8 cellular contexts compared by ENCODE assay signal in the genomic region with DNA sequence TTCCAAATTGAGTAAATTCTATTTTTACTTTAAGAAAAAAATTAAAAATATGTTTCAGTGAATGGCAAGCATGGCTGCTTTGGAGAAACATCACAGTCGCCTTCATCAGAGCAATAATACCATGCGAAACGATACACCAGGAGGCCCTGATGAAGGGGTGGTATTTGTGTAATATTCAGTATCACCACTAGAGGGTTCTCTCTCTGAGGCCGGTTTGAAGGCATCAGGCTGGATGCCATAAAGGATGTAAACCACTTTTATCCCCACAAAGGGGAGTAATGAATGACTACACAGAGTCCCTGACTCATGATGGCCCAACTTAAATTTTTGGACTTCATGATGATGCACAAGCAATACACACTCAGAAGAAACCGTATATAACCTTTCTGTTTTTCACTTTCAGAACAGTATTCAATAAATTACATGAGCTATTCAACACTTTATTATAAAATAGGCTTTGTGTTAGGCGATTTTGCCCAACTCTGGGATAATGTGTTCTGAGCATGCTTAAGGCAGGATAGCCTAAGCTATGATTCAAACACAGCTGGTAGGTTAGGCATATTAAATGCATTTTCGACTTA.
DNase-seq lines count a peak whose midpoint lies in the region; ATAC-seq and TF ChIP-seq lines count a peak whose summit lies in the region.

No MANE protein-coding gene starts in this region.

- intact Hi-C loops in right cardiac atrium (cut with DNase I): loop anchor here in 1 of 4 donors (10.0 kb wide), 1 partner anchor 382 kb away; no protein-coding TSS in a partner anchor
- intact Hi-C loops in stomach (cut with DNase I; ENCODE audit: low total_unique reads): no loop called here
- intact Hi-C loops in lower leg skin (cut with DNase I; ENCODE audit: low total_unique reads): no loop called here

- H3K4me1 ChIP-seq in right cardiac atrium (ENCODE audit: control insufficient read depth, insufficient read depth, low read length) (peaks cover 2% of the 10 kb centered on the region), stomach (no peaks in the 10 kb centered on the region)

- no peaks in the 10 kb centered on the region for H3K9me3 Mint-ChIP-seq in activated CD8-positive, alpha-beta T cell treated with anti-CD3 and anti-CD28 coated beads, Interleukin-2, amount 10 ng/mL, durations not matched to agents 7 days and 5 days (ENCODE audit: insufficient read depth)

- H3K4me3 ChIP-seq in right cardiac atrium (ENCODE audit: low read length) (no peak overlapping the region), stomach (no peak overlapping the region), lower leg skin (ENCODE audit: low read depth, poor library complexity, severe bottlenecking) (no peak overlapping the region)

- no peaks in the 10 kb centered on the region for H3K27me3 Mint-ChIP-seq in activated CD8-positive, alpha-beta T cell treated with anti-CD3 and anti-CD28 coated beads, Interleukin-2, amount 10 ng/mL, durations not matched to agents 7 days and 5 days (ENCODE audit: low read depth)

- CTCF ChIA-PET in activated CD8-positive, alpha-beta T cell treated with anti-CD3 and anti-CD28 coated beads, Interleukin-2, amount 10 ng/mL, durations not matched to agents 7 days and 5 days (lab: Charles Lee): interaction anchor here (0.6 to 0.9 kb wide), 2 partner anchors 38 to 124 kb away, joined by 3 to 4 read pairs; no protein-coding TSS in a partner anchor

- peak; percentile 23 for DNase-seq in COR-L47 (lab: John Stamatoyannopoulos, UW)
- DNase-seq in NCI-H2171 treated with DMSO at 0.1 percent for 48 hours (lab: John Stamatoyannopoulos, UW): peak; percentile 67
- peak; percentile 21 for DNase-seq in activated CD8-positive, alpha-beta T cell treated with anti-CD3 and anti-CD28 coated beads, Interleukin-2, amount 10 ng/mL, durations not matched to agents 7 days and 5 days
- peak in 1 of 3 donors; percentile 9 for DNase-seq in right cardiac atrium
- DNase-seq in stomach: no peak
- DNase-seq in lower leg skin (ENCODE audit: low spot score in 2 of 2): no peak

- no peaks in the 10 kb centered on the region for H3K9me3 ChIP-seq in right cardiac atrium (ENCODE audit: control insufficient read depth, low read length)
- H3K9me3 ChIP-seq in stomach: no peaks in the 10 kb centered on the region

- H3K36me3 Mint-ChIP-seq in activated CD8-positive, alpha-beta T cell treated with anti-CD3 and anti-CD28 coated beads, Interleukin-2, amount 10 ng/mL, durations not matched to agents 7 days and 5 days (ENCODE audit: low read depth): no peaks in the 10 kb centered on the region

- 46% methylated on average over 7 of the region's 7 CpGs for WGBS in right cardiac atrium
- WGBS in stomach, 5 donors: 38 to 48% (median 43%) methylated on average over 7 of the region's 7 CpGs
- 40 to 43% methylated on average over 7 of the region's 7 CpGs for WGBS in lower leg skin, 2 donors

- no peaks in the 10 kb centered on the region for H3K36me3 ChIP-seq in stomach

- H3K27ac ChIP-seq in right cardiac atrium (ENCODE audit: low read length) (no peak overlapping the region), stomach (no peak overlapping the region)

- TF ChIP-seq CTCF in stomach (IDR thresholded peaks at IDR 0.05): peak in 5 of 7 experiments; percentile 50 to 75 (median 62)
- TF ChIP-seq CTCF in lower leg skin (IDR thresholded peaks at IDR 0.05): no peak

- no peaks in the 10 kb centered on the region for H3K4me1 Mint-ChIP-seq in activated CD8-positive, alpha-beta T cell treated with anti-CD3 and anti-CD28 coated beads, Interleukin-2, amount 10 ng/mL, durations not matched to agents 7 days and 5 days (ENCODE audit: low read depth)

- H3K27ac Mint-ChIP-seq in activated CD8-positive, alpha-beta T cell treated with anti-CD3 and anti-CD28 coated beads, Interleukin-2, amount 10 ng/mL, durations not matched to agents 7 days and 5 days: no peak overlapping the region

- ATAC-seq in GM18873 (IDR thresholded peaks at IDR 0.05; ENCODE audit: low FRiP score, unreplicated experiment): peak; percentile 83
- peak; percentile 68 for ATAC-seq in HG03097 (IDR thresholded peaks at IDR 0.05; ENCODE audit: low FRiP score, unreplicated experiment)
- peak; percentile 47 for ATAC-seq in activated CD8-positive, alpha-beta T cell treated with anti-CD3 and anti-CD28 coated beads, Interleukin-2, amount 10 ng/mL, durations not matched to agents 7 days and 5 days
- ATAC-seq in right cardiac atrium: peak; percentile 47 to 68

- TF ChIP-seq POLR2A in stomach (IDR thresholded peaks at IDR 0.05): no peak
- no peak for TF ChIP-seq POLR2A in lower leg skin (IDR thresholded peaks at IDR 0.05)

- H3K27me3 ChIP-seq in right cardiac atrium (ENCODE audit: control insufficient read depth, insufficient read depth): no peaks in the 10 kb centered on the region
- no peaks in the 10 kb centered on the region for H3K27me3 ChIP-seq in stomach

- POLR2A ChIA-PET in activated CD8-positive, alpha-beta T cell treated with anti-CD3 and anti-CD28 coated beads, Interleukin-2, amount 10 ng/mL, durations not matched to agents 7 days and 5 days (lab: Charles Lee): no interaction called here

- TF ChIP-seq EP300 in stomach (IDR thresholded peaks at IDR 0.05): no peak

- no peak overlapping the region for H3K4me3 Mint-ChIP-seq in activated CD8-positive, alpha-beta T cell treated with anti-CD3 and anti-CD28 coated beads, Interleukin-2, amount 10 ng/mL, durations not matched to agents 7 days and 5 days

Comparison
In these comparisons a context has a peak if more than half of its experiments do, and no peak if none do; other contexts are left out.
1. DNase-seq: peak in COR-L47 (single experiment), NCI-H2171 treated with DMSO at 0.1 percent for 48 hours (single experiment) and activated CD8-positive, alpha-beta T cell treated with anti-CD3 and anti-CD28 coated beads, Interleukin-2, amount 10 ng/mL, durations not matched to agents 7 days and 5 days (single experiment); none in stomach (single experiment) and lower leg skin (0 of 2).
2. CTCF ChIP-seq: peak in stomach (5 of 7); none in lower leg skin (0 of 3).
3. Peak in every context shown above with its lines, with median percentiles within 50 percentile points of each other: ATAC-seq.